In genomic region chr15:100601628-100602063, GRCh38 we compare ENCODE assay signal across 8 cellular contexts. TPM values are rescaled to one million over a fixed set of nuclear protein-coding genes. Genes with fewer than 3 reads are reported as not detected.
DNase-seq lines count a peak whose midpoint lies in the region; ATAC-seq and TF ChIP-seq lines count a peak whose summit lies in the region.

No MANE protein-coding gene starts in this region.

- H3K9me3 ChIP-seq in T-helper 17 cell (ENCODE audit: control insufficient read depth, low read length, poor library complexity, severe bottlenecking) (no peaks in the 10 kb centered on the region), upper lobe of right lung (no peaks in the 10 kb centered on the region)

- POLR2A ChIA-PET in activated CD4-positive, alpha-beta memory T cell treated with anti-CD3 and anti-CD28 coated beads, Interleukin-2, amount 10 ng/mL, durations not matched to agents 7 days and 5 days (lab: Charles Lee): interaction anchor here (0.7 to 9.5 kb wide), 9 partner anchors 13 to 693 kb away, joined by 3 to 107 read pairs (median 5); partner anchors contain the start of gene SNRPA1

- no peaks in the 10 kb centered on the region for H3K36me3 Mint-ChIP-seq in T-helper 17 cell (ENCODE audit: low read depth)
- H3K36me3 Mint-ChIP-seq in activated CD4-positive, alpha-beta memory T cell treated with anti-CD3 and anti-CD28 coated beads, Interleukin-2, amount 10 ng/mL, durations not matched to agents 7 days and 5 days (ENCODE audit: low read depth): peaks cover 47% of the 10 kb centered on the region

- H3K4me3 Mint-ChIP-seq in T-helper 17 cell: no peak overlapping the region
- no peak overlapping the region for H3K4me3 Mint-ChIP-seq in activated CD4-positive, alpha-beta memory T cell treated with anti-CD3 and anti-CD28 coated beads, Interleukin-2, amount 10 ng/mL, durations not matched to agents 7 days and 5 days

- no peaks in the 10 kb centered on the region for H3K27me3 Mint-ChIP-seq in T-helper 17 cell
- H3K27me3 Mint-ChIP-seq in activated CD4-positive, alpha-beta memory T cell treated with anti-CD3 and anti-CD28 coated beads, Interleukin-2, amount 10 ng/mL, durations not matched to agents 7 days and 5 days: no peaks in the 10 kb centered on the region

- peak overlapping the region; percentile 88 for H3K27ac ChIP-seq in upper lobe of right lung

- H3K4me1 ChIP-seq in upper lobe of right lung: peaks cover 30% of the 10 kb centered on the region

- intact Hi-C loops in upper lobe of right lung (cut with DNase I): no loop called here

- no peak for TF ChIP-seq CTCF in GM12864 (IDR thresholded peaks at IDR 0.05; ENCODE audit: low read depth, low read length, missing control alignments)
- no peak for TF ChIP-seq CTCF in kidney epithelial cell (IDR thresholded peaks at IDR 0.05; ENCODE audit: insufficient read depth, low read length, poor library complexity, severe bottlenecking)
- no peak for TF ChIP-seq CTCF in upper lobe of right lung (IDR thresholded peaks at IDR 0.05)

- CTCF ChIA-PET in activated CD4-positive, alpha-beta memory T cell treated with anti-CD3 and anti-CD28 coated beads, Interleukin-2, amount 10 ng/mL, durations not matched to agents 7 days and 5 days (lab: Charles Lee): interaction anchor here (1.9 to 2.3 kb wide), 3 partner anchors 28 to 251 kb away, joined by 9 to 28 read pairs (median 15); no protein-coding TSS in a partner anchor

- peaks cover 35% of the 10 kb centered on the region for H3K4me1 Mint-ChIP-seq in T-helper 17 cell
- H3K4me1 Mint-ChIP-seq in activated CD4-positive, alpha-beta memory T cell treated with anti-CD3 and anti-CD28 coated beads, Interleukin-2, amount 10 ng/mL, durations not matched to agents 7 days and 5 days: peaks cover 66% of the 10 kb centered on the region

- H3K9me3 Mint-ChIP-seq in activated CD4-positive, alpha-beta memory T cell treated with anti-CD3 and anti-CD28 coated beads, Interleukin-2, amount 10 ng/mL, durations not matched to agents 7 days and 5 days: no peaks in the 10 kb centered on the region

- H3K27me3 ChIP-seq in kidney epithelial cell (ENCODE audit: control insufficient read depth, insufficient read depth, low read length) (no peaks in the 10 kb centered on the region), upper lobe of right lung (no peaks in the 10 kb centered on the region)

- ATAC-seq in HG02642 (IDR thresholded peaks at IDR 0.05; ENCODE audit: poor library complexity, unreplicated experiment) (peak; percentile 12), T-helper 17 cell (peak; percentile 7), upper lobe of right lung (peak; percentile 3)

- no peak overlapping the region for H3K27ac Mint-ChIP-seq in T-helper 17 cell
- H3K27ac Mint-ChIP-seq in activated CD4-positive, alpha-beta memory T cell treated with anti-CD3 and anti-CD28 coated beads, Interleukin-2, amount 10 ng/mL, durations not matched to agents 7 days and 5 days: no peak overlapping the region

- H3K4me3 ChIP-seq in GM12864 (ENCODE audit: low read depth, low read length) (peak overlapping the region; percentile 81), kidney epithelial cell (ENCODE audit: low read depth, low read length) (peak overlapping the region; percentile 60), upper lobe of right lung (peak overlapping the region; percentile 88)

- DNase-seq in GM12864 (ENCODE audit: low read depth) (no peak), T-helper 17 cell (no peak), kidney epithelial cell (ENCODE audit: low read depth) (no peak), upper lobe of right lung (no peak), NCI-H1436 (lab: John Stamatoyannopoulos, UW) (no peak), NCI-H82 treated with DMSO at 0.1 percent for 48 hours (lab: John Stamatoyannopoulos, UW; ENCODE audit: unreplicated experiment) (no peak)
- no peak for DNase-seq in activated CD4-positive, alpha-beta memory T cell treated with anti-CD3 and anti-CD28 coated beads, Interleukin-2, amount 10 ng/mL, durations not matched to agents 7 days and 5 days

- H3K36me3 ChIP-seq in kidney epithelial cell (ENCODE audit: control insufficient read depth, insufficient read depth, low read length): no peaks in the 10 kb centered on the region
- H3K36me3 ChIP-seq in upper lobe of right lung: peaks cover 14% of the 10 kb centered on the region

RNA-seq across cellular contexts. Expression of gene LINS1, which starts 0.3 kb away (rescaled TPM):
- total RNA-seq in T-helper 17 cell: 10 to 100 TPM; 50.0 to 53.5 TPM
- 8.2 and 8.5 TPM in 2 replicates for total RNA-seq in kidney epithelial cell
- total RNA-seq in upper lobe of right lung: 18.6 TPM
- total RNA-seq in activated CD4-positive, alpha-beta memory T cell treated with anti-CD3 and anti-CD28 coated beads, Interleukin-2, amount 10 ng/mL, durations not matched to agents 7 days and 5 days: 10 to 100 TPM; 46.1 to 49.6 TPM

RNA-seq across cellular contexts. Expression of gene ASB7, which starts 0.7 kb away (rescaled TPM):
- total RNA-seq in T-helper 17 cell (10 to 100 TPM; 13.0 to 17.9 TPM), kidney epithelial cell (17.2 and 17.3 TPM in 2 replicates), upper lobe of right lung (13.1 TPM)
- total RNA-seq in activated CD4-positive, alpha-beta memory T cell treated with anti-CD3 and anti-CD28 coated beads, Interleukin-2, amount 10 ng/mL, durations not matched to agents 7 days and 5 days: 10 to 100 TPM; 23.1 to 23.3 TPM
